In the genomic region with DNA sequence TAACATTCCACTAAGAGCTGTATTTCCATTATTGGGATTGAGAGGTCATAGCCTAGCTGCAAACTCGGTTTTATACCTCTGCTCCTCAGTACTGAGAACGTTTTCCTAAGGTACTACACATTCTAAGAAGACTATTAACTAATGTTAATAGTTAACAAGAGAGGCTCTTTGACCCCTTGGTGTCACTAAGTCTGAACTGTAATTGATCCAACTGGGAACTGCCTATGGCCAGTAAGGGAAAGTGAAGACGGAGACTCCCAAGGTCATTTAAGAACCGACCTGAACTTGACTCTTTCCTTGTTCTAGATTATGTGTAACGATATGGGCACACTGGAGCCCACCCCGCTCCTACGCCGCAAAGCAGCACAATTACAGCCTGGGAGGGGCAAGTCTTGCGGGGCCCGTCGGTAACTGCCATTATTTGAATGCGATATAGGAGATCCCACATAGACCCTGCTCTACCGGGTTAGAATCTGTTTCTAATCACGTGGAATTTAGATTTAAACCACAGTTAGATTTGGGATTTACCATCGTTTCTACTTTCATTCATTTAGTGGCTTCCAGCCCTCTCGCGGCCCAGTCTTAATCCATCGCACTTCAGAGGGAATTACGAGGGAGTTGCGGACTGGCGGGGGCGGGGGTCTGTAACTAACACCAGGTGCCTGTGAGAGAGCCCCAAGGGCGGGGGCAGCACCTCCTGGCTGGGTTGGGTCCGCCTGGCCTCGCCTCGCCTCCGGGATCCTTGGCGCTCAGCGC, we compare ENCODE assay signal across 9 cellular contexts.
A peak's percentile ranks its signal among the peaks of the same experiment; 100 is the strongest.
DNase-seq lines count a peak whose midpoint lies in the region; ATAC-seq, FAIRE-seq and TF ChIP-seq lines count a peak whose summit lies in the region.
"Had no signal": no experiment of that assay in that cellular context is flagged by ENCODE, and none has a peak within 500 bp of the region (broad histone marks: within the 10 kb centered on the region; RNA-seq: fewer than 3 reads in every experiment).

No MANE protein-coding gene starts in this region.

- peaks cover 27% of the 10 kb centered on the region for H3K27me3 Mint-ChIP-seq in activated naive CD8-positive, alpha-beta T cell treated with anti-CD3 and anti-CD28 coated beads, Interleukin-2, amount 10 ng/mL, durations not matched to agents 7 days and 5 days

- H3K27ac Mint-ChIP-seq in activated naive CD8-positive, alpha-beta T cell treated with anti-CD3 and anti-CD28 coated beads, Interleukin-2, amount 10 ng/mL, durations not matched to agents 7 days and 5 days, result no peak overlapping the region

- no peak for TF ChIP-seq CTCF in kidney (IDR thresholded peaks at IDR 0.05; ENCODE audit: borderline replicate concordance, extremely low read depth, insufficient read depth)
- TF ChIP-seq CTCF in spleen (IDR thresholded peaks at IDR 0.05 in 8 of 11, conservative IDR thresholded peaks at IDR 0.05 in 3 of 11), result no peak

- H3K27me3 ChIP-seq in spleen (replicated peaks in 1 of 7), result peaks cover 0 to 100% (median 48%) of the 10 kb centered on the region in 7 donors

- H3K36me3 ChIP-seq in kidney (ENCODE audit: control insufficient read depth in 1 of 2, insufficient read depth in 2 of 2, low read length in 2 of 2) (no peaks in the 10 kb centered on the region), spleen (no peaks in the 10 kb centered on the region)

- H3K4me1 ChIP-seq in kidney (ENCODE audit: control insufficient read depth in 1 of 2, insufficient read depth in 1 of 2, low read depth in 1 of 2, low read length in 2 of 2) (peaks cover 8 to 26% of the 10 kb centered on the region in 2 donors), spleen (peaks cover 4 to 34% (median 24%) of the 10 kb centered on the region in 6 donors)

- POLR2A ChIA-PET in activated naive CD8-positive, alpha-beta T cell treated with anti-CD3 and anti-CD28 coated beads, Interleukin-2, amount 10 ng/mL, durations not matched to agents 7 days and 5 days (lab: Charles Lee), result no interaction called here

- WGBS in spleen, 5 donors, result 12 to 15% (median 14%) methylated on average over 23 to 29 of the region's 29 CpGs

- peaks cover 6% of the 10 kb centered on the region for H3K4me1 Mint-ChIP-seq in activated naive CD8-positive, alpha-beta T cell treated with anti-CD3 and anti-CD28 coated beads, Interleukin-2, amount 10 ng/mL, durations not matched to agents 7 days and 5 days

- H3K9ac ChIP-seq in kidney (ENCODE audit: low read length in 2 of 2), result peak overlapping the region; percentile 6 to 57

- FAIRE-seq in kidney (lab: Jason Lieb, UNC), result peak; percentile 11

- intact Hi-C loops in kidney (cut with DNase I) (no loop called here), spleen (cut with DNase I; ENCODE audit: low total_unique reads) (no loop called here)

- ATAC-seq in activated naive CD8-positive, alpha-beta T cell treated with anti-CD3 and anti-CD28 coated beads, Interleukin-2, amount 10 ng/mL, durations not matched to agents 7 days and 5 days (ENCODE audit: low read depth), result no peak
- ATAC-seq in GM19467 (IDR thresholded peaks at IDR 0.05; ENCODE audit: unreplicated experiment), result no peak

- H3K4me3 Mint-ChIP-seq in activated naive CD8-positive, alpha-beta T cell treated with anti-CD3 and anti-CD28 coated beads, Interleukin-2, amount 10 ng/mL, durations not matched to agents 7 days and 5 days, result peak overlapping the region; percentile 61

- H3K27ac ChIP-seq in kidney (ENCODE audit: low read depth in 2 of 2, low read length in 2 of 2) (peak overlapping the region; percentile 79 to 92), spleen (peak overlapping the region in 1 of 8 donors; percentile 49)
- H3K27ac ChIP-seq: 22Rv1 had no signal

- DNase-seq in DMS53 (lab: John Stamatoyannopoulos, UW) (peak; percentile 38), DMS53 treated with DMSO at 0.1 percent for 48 hours (lab: John Stamatoyannopoulos, UW; ENCODE audit: unreplicated experiment) (no peak), kidney (peak; percentile 78), spleen (no peak), germinal center (ENCODE audit: low spot score) (no peak), hepatic stellate cell (ENCODE audit: low spot score) (no peak)
- no peak for DNase-seq in activated naive CD8-positive, alpha-beta T cell treated with anti-CD3 and anti-CD28 coated beads, Interleukin-2, amount 10 ng/mL, durations not matched to agents 7 days and 5 days

- H3K36me3 Mint-ChIP-seq in activated naive CD8-positive, alpha-beta T cell treated with anti-CD3 and anti-CD28 coated beads, Interleukin-2, amount 10 ng/mL, durations not matched to agents 7 days and 5 days, result no peaks in the 10 kb centered on the region

- no peaks in the 10 kb centered on the region for H3K9me3 Mint-ChIP-seq in activated naive CD8-positive, alpha-beta T cell treated with anti-CD3 and anti-CD28 coated beads, Interleukin-2, amount 10 ng/mL, durations not matched to agents 7 days and 5 days

- peak overlapping the region; percentile 20 to 67 for H3K4me3 ChIP-seq in kidney (ENCODE audit: low read length in 2 of 2)
- H3K4me3 ChIP-seq in spleen, result peak overlapping the region; percentile 44 to 78 (median 58)

- TF ChIP-seq POLR2A in spleen (IDR thresholded peaks at IDR 0.05), result no peak

- no peaks in the 10 kb centered on the region for H3K9me3 ChIP-seq in kidney (ENCODE audit: control insufficient read depth in 1 of 2, low read length in 2 of 2)
- no peaks in the 10 kb centered on the region for H3K9me3 ChIP-seq in spleen

Comparison
In these comparisons a context has a peak if more than half of its experiments do, and no peak if none do; other contexts are left out.
1. DNase-seq: peak in DMS53 (single experiment) and kidney (single experiment); none in DMS53 treated with DMSO at 0.1 percent for 48 hours (single experiment), activated naive CD8-positive, alpha-beta T cell treated with anti-CD3 and anti-CD28 coated beads, Interleukin-2, amount 10 ng/mL, durations not matched to agents 7 days and 5 days (single experiment), spleen (single experiment), germinal center (single experiment) and hepatic stellate cell (single experiment).